ENCODE assay signal across 18 cellular contexts in the genomic region with DNA sequence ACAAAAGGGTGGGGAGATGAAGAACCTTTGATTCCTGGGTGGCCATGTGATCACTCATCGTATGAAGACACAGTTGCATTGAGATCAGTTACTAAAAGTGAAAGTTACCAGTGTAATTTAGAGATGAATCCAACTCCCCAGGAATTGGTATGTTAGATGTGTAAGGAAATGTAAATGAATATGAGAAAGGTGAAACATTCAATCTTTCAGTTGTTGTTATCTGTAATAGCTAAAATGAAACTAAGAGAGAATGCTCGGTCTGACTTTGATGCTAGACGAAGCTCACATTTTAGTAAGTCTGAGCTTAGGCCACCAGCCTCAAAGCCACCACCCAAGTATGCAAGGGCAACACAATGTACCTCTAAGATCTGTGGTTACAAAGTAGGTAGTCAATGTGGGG.
A peak's percentile ranks its signal among the peaks of the same experiment; 100 is the strongest.
DNase-seq lines count a peak whose midpoint lies in the region; ATAC-seq lines count a peak whose summit lies in the region.
"Had no signal": no experiment of that assay in that cellular context is flagged by ENCODE, and none has a peak within 500 bp of the region (broad histone marks: within the 10 kb centered on the region; RNA-seq: fewer than 3 reads in every experiment).

No MANE protein-coding gene starts in this region.

- H3K4me3 Mint-ChIP-seq in activated T-helper 1 cell treated with anti-CD3 and anti-CD28 coated beads, Interleukin-12 subunit alpha, Interleukin-12 subunit beta, Interleukin-2, Interleukin-4 antibody, amounts not matched to agents 30 ng/mL and 10 ng/mL and 1 ng/mL, durations not matched to agents 14 hours and 24 hours and 36 hours, result no peak overlapping the region

- peaks cover 5% of the 10 kb centered on the region for H3K4me1 Mint-ChIP-seq in activated T-helper 1 cell treated with anti-CD3 and anti-CD28 coated beads, Interleukin-12 subunit alpha, Interleukin-12 subunit beta, Interleukin-2, Interleukin-4 antibody, amounts not matched to agents 30 ng/mL and 10 ng/mL and 1 ng/mL, durations not matched to agents 14 hours and 24 hours and 36 hours (ENCODE audit: low read depth)

- intact Hi-C loops in activated T-helper 1 cell treated with anti-CD3 and anti-CD28 coated beads, Interleukin-12 subunit alpha, Interleukin-12 subunit beta, Interleukin-2, Interleukin-4 antibody, amounts not matched to agents 30 ng/mL and 10 ng/mL and 1 ng/mL, durations not matched to agents 14 hours and 24 hours and 36 hours (cut with micrococcal nuclease), result no loop called here

- DNase-seq in OCI-M1 (lab: John Stamatoyannopoulos, UW), result peak; percentile 0
- DNase-seq in stimulated activated CD8-positive, alpha-beta memory T cell treated with anti-CD3 and anti-CD28 coated beads, Interleukin-4, amount 100 ng/mL, for 48 hours, result no peak
- no peak for DNase-seq in NCI-H2196 (lab: John Stamatoyannopoulos, UW; ENCODE audit: unreplicated experiment)
- DNase-seq in activated T-helper 1 cell treated with anti-CD3 and anti-CD28 coated beads, Interleukin-12 subunit alpha, Interleukin-12 subunit beta, Interleukin-2, Interleukin-4 antibody, amounts not matched to agents 30 ng/mL and 10 ng/mL and 1 ng/mL, durations not matched to agents 14 hours and 24 hours and 36 hours (ENCODE audit: low spot score), result no peak
- DNase-seq: ACHN, Caco-2, DMS153, EL, H7, NCI-H1417, NCI-H187 treated with DMSO at 0.1 percent for 48 hours, NCI-H446, NCI-H748 treated with DMSO at 0.1 percent for 48 hours, SW 1271 had no signal

- peak; percentile 69 for ATAC-seq in GM18520 (IDR thresholded peaks at IDR 0.05; ENCODE audit: unreplicated experiment)
- ATAC-seq in GM19035 (IDR thresholded peaks at IDR 0.05; ENCODE audit: unreplicated experiment), result peak; percentile 58
- ATAC-seq in HG02885 (IDR thresholded peaks at IDR 0.05; ENCODE audit: poor library complexity, unreplicated experiment), result peak; percentile 78
- ATAC-seq: Panc1 had no signal

- H3K27me3 Mint-ChIP-seq in activated T-helper 1 cell treated with anti-CD3 and anti-CD28 coated beads, Interleukin-12 subunit alpha, Interleukin-12 subunit beta, Interleukin-2, Interleukin-4 antibody, amounts not matched to agents 30 ng/mL and 10 ng/mL and 1 ng/mL, durations not matched to agents 14 hours and 24 hours and 36 hours (ENCODE audit: insufficient read depth), result no peaks in the 10 kb centered on the region

- H3K36me3 Mint-ChIP-seq in activated T-helper 1 cell treated with anti-CD3 and anti-CD28 coated beads, Interleukin-12 subunit alpha, Interleukin-12 subunit beta, Interleukin-2, Interleukin-4 antibody, amounts not matched to agents 30 ng/mL and 10 ng/mL and 1 ng/mL, durations not matched to agents 14 hours and 24 hours and 36 hours (ENCODE audit: low read depth), result no peaks in the 10 kb centered on the region

- no peaks in the 10 kb centered on the region for H3K9me3 Mint-ChIP-seq in activated T-helper 1 cell treated with anti-CD3 and anti-CD28 coated beads, Interleukin-12 subunit alpha, Interleukin-12 subunit beta, Interleukin-2, Interleukin-4 antibody, amounts not matched to agents 30 ng/mL and 10 ng/mL and 1 ng/mL, durations not matched to agents 14 hours and 24 hours and 36 hours

- no peak overlapping the region for H3K27ac Mint-ChIP-seq in activated T-helper 1 cell treated with anti-CD3 and anti-CD28 coated beads, Interleukin-12 subunit alpha, Interleukin-12 subunit beta, Interleukin-2, Interleukin-4 antibody, amounts not matched to agents 30 ng/mL and 10 ng/mL and 1 ng/mL, durations not matched to agents 14 hours and 24 hours and 36 hours
